Comparison of ENCODE assay signal across 1 cellular context in the genomic region with DNA sequence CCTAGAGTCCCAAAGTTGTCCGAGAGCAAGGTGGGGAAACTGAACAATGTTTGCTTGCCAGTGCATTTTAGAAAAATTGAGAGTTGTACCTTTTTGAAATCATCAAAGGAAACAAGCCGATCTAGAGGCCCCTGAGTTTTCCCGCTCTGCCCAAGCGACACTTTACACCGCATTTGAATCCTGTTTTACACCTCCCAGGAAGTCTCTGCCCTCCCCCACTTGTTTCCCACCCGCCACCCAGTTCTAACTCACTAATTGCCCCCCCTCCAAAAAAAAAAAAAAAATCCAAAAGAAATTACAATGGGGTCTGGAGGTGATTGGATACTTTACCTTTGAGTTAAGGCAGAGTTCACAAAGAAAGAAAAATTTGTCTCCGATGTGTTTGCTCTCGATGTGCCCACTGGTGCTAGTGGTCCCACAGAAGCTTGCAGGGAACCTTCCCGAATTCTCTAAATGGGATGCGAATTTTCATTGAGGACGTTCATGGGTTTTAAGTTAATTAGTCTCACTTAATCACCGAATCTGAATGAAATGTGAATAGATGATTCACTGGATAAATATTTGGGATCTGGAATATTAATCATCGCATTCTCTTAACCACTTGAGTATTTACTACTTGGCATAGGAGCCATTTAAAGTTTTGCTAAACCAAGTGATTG.
TF ChIP-seq lines count a peak whose summit lies in the region.

No MANE protein-coding gene starts in this region.

TF ChIP-seq in HEK293, 187 proteins besides CTCF, POLR2A, EP300 and RAD21 (continued from another document):
- TF ChIP-seq, protein P1, sequence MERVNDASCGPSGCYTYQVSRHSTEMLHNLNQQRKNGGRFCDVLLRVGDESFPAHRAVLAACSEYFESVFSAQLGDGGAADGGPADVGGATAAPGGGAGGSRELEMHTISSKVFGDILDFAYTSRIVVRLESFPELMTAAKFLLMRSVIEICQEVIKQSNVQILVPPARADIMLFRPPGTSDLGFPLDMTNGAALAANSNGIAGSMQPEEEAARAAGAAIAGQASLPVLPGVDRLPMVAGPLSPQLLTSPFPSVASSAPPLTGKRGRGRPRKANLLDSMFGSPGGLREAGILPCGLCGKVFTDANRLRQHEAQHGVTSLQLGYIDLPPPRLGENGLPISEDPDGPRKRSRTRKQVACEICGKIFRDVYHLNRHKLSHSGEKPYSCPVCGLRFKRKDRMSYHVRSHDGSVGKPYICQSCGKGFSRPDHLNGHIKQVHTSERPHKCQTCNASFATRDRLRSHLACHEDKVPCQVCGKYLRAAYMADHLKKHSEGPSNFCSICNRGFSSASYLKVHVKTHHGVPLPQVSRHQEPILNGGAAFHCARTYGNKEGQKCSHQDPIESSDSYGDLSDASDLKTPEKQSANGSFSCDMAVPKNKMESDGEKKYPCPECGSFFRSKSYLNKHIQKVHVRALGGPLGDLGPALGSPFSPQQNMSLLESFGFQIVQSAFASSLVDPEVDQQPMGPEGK (tag by site-specific recombination; IDR thresholded peaks at IDR 0.05): peak; percentile 11; the same call in 1 of the 2 replicates
- TF ChIP-seq, protein P2, sequence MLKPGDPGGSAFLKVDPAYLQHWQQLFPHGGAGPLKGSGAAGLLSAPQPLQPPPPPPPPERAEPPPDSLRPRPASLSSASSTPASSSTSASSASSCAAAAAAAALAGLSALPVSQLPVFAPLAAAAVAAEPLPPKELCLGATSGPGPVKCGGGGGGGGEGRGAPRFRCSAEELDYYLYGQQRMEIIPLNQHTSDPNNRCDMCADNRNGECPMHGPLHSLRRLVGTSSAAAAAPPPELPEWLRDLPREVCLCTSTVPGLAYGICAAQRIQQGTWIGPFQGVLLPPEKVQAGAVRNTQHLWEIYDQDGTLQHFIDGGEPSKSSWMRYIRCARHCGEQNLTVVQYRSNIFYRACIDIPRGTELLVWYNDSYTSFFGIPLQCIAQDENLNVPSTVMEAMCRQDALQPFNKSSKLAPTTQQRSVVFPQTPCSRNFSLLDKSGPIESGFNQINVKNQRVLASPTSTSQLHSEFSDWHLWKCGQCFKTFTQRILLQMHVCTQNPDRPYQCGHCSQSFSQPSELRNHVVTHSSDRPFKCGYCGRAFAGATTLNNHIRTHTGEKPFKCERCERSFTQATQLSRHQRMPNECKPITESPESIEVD (tag by site-specific recombination; IDR thresholded peaks at IDR 0.05): 0 out of 2 replicates have a peak, but pooled peaks have one; percentile 6
- TF ChIP-seq, protein P3, sequence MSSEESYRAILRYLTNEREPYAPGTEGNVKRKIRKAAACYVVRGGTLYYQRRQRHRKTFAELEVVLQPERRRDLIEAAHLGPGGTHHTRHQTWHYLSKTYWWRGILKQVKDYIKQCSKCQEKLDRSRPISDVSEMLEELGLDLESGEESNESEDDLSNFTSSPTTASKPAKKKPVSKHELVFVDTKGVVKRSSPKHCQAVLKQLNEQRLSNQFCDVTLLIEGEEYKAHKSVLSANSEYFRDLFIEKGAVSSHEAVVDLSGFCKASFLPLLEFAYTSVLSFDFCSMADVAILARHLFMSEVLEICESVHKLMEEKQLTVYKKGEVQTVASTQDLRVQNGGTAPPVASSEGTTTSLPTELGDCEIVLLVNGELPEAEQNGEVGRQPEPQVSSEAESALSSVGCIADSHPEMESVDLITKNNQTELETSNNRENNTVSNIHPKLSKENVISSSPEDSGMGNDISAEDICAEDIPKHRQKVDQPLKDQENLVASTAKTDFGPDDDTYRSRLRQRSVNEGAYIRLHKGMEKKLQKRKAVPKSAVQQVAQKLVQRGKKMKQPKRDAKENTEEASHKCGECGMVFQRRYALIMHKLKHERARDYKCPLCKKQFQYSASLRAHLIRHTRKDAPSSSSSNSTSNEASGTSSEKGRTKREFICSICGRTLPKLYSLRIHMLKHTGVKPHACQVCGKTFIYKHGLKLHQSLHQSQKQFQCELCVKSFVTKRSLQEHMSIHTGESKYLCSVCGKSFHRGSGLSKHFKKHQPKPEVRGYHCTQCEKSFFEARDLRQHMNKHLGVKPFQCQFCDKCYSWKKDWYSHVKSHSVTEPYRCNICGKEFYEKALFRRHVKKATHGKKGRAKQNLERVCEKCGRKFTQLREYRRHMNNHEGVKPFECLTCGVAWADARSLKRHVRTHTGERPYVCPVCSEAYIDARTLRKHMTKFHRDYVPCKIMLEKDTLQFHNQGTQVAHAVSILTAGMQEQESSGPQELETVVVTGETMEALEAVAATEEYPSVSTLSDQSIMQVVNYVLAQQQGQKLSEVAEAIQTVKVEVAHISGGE (tag by site-specific recombination; conservative IDR thresholded peaks at IDR 0.05; ENCODE audit: low read depth): no peak
- no peak for TF ChIP-seq ZNF610 (tag by site-specific recombination; IDR thresholded peaks at IDR 0.05; ENCODE audit: borderline replicate concordance)
